Comparison of ENCODE assay signal across 17 cellular contexts in the genomic region with DNA sequence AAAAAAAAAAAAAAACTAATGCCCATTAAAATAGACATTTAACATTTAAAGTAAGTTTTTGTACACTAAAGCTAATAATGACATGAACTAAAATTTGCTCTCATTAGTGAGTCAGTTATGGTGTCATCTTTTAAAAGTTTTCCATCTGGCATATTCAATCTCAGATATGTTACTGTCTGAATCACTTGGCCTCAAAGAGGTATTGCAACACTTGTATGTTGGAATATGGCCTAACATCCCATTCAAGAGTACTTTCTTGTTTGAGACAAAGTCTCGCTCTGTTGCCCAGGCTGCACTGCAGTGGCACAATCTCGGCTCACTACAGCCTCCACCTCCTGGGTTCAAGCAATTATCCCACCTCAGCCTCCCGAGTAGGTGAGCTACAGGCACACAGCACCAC.
DNase-seq lines count a peak whose midpoint lies in the region; ATAC-seq, FAIRE-seq and TF ChIP-seq lines count a peak whose summit lies in the region.
"Had no signal": no experiment of that assay in that cellular context is flagged by ENCODE, and none has a peak within 500 bp of the region (broad histone marks: within the 10 kb centered on the region; RNA-seq: fewer than 3 reads in every experiment).

No MANE protein-coding gene starts in this region.

- no peaks in the 10 kb centered on the region for H3K36me3 ChIP-seq in astrocyte (ENCODE audit: insufficient read depth, low read length)
- H3K36me3 ChIP-seq: brain microvascular endothelial cell, thyroid gland had no signal

- no peaks in the 10 kb centered on the region for H3K9me3 ChIP-seq in astrocyte (ENCODE audit: insufficient read depth, low read depth, low read length)
- H3K9me3 ChIP-seq: mucosa of descending colon, thyroid gland had no signal

- H3K9me3 Mint-ChIP-seq in astrocyte (ENCODE audit: unreplicated experiment), result no peaks in the 10 kb centered on the region
- H3K9me3 Mint-ChIP-seq: CD4-positive, CD25-positive, alpha-beta regulatory T cell had no signal

- H3K4me3 Mint-ChIP-seq in astrocyte (ENCODE audit: unreplicated experiment), result no peak overlapping the region
- H3K4me3 Mint-ChIP-seq: CD4-positive, CD25-positive, alpha-beta regulatory T cell; T-helper 17 cell had no signal

- peak; percentile 68 for DNase-seq in HS-5 (ENCODE audit: low read depth)
- peak; percentile 32 for DNase-seq in astrocyte (ENCODE audit: low read depth)
- peak; percentile 23 to 43 for DNase-seq in foreskin keratinocyte
- peak; percentile 67 for DNase-seq in stromal cell of bone marrow (ENCODE audit: low read depth)
- DNase-seq in mucosa of gallbladder (ENCODE audit: low spot score), result no peak
- DNase-seq: activated CD4-positive, alpha-beta T cell treated with anti-CD3 and anti-CD28 coated beads for 1 hour; activated naive CD4-positive, alpha-beta T cell treated with Interleukin-2 at 50 U/mL for 16 hours; brain microvascular endothelial cell; CD4-positive, CD25-positive, alpha-beta regulatory T cell; DND-41; mucosa of descending colon; NCI-H2107; small intestine; T-helper 17 cell; thyroid gland had no signal

- no peak overlapping the region for H3K4me2 ChIP-seq in astrocyte (ENCODE audit: low read length)

- H4K20me1 ChIP-seq in astrocyte (ENCODE audit: insufficient read depth, low read length), result no peaks in the 10 kb centered on the region

- peaks cover 4% of the 10 kb centered on the region for H3K27me3 Mint-ChIP-seq in astrocyte (ENCODE audit: low read depth, unreplicated experiment)

- TF ChIP-seq CTCF in astrocyte (IDR thresholded peaks at IDR 0.05; ENCODE audit: insufficient read depth, low read depth, low read length), result no peak
- no peak for TF ChIP-seq CTCF in foreskin keratinocyte (conservative IDR thresholded peaks at IDR 0.05)

- H2AFZ ChIP-seq in astrocyte (ENCODE audit: low read depth, low read length), result no peak overlapping the region

- H3K36me3 Mint-ChIP-seq in astrocyte (ENCODE audit: low read depth, unreplicated experiment), result no peaks in the 10 kb centered on the region
- H3K36me3 Mint-ChIP-seq: CD4-positive, CD25-positive, alpha-beta regulatory T cell had no signal

- no peak overlapping the region for H3K4me3 ChIP-seq in astrocyte (ENCODE audit: insufficient read depth, low read depth, low read length)
- H3K4me3 ChIP-seq: mucosa of descending colon, thyroid gland had no signal

- H3K4me1 ChIP-seq in astrocyte (ENCODE audit: insufficient read depth, low read length), result no peaks in the 10 kb centered on the region
- H3K4me1 ChIP-seq in foreskin keratinocyte, result no peaks in the 10 kb centered on the region
- H3K4me1 ChIP-seq: thyroid gland had no signal

- no peaks in the 10 kb centered on the region for H3K27me3 ChIP-seq in astrocyte (ENCODE audit: insufficient read depth, low read length)
- H3K27me3 ChIP-seq in foreskin keratinocyte, result peaks cover 3% of the 10 kb centered on the region
- H3K27me3 ChIP-seq: brain microvascular endothelial cell, thyroid gland had no signal

- no peak for FAIRE-seq in astrocyte (lab: Jason Lieb, UNC)
- FAIRE-seq: small intestine had no signal

- no peak overlapping the region for H3K9ac ChIP-seq in astrocyte (ENCODE audit: low read length)

- H3K79me2 ChIP-seq in astrocyte (ENCODE audit: insufficient read depth, low read length), result no peaks in the 10 kb centered on the region

- no peak overlapping the region for H3K27ac Mint-ChIP-seq in astrocyte (ENCODE audit: unreplicated experiment)
- H3K27ac Mint-ChIP-seq: CD4-positive, CD25-positive, alpha-beta regulatory T cell; T-helper 17 cell had no signal

- H3K27ac ChIP-seq in astrocyte (ENCODE audit: low read depth, low read length), result no peak overlapping the region
- H3K27ac ChIP-seq in foreskin keratinocyte, result no peak overlapping the region
- H3K27ac ChIP-seq: brain microvascular endothelial cell, thyroid gland had no signal

- H3K4me1 Mint-ChIP-seq in astrocyte (ENCODE audit: low read depth, unreplicated experiment), result no peaks in the 10 kb centered on the region
- H3K4me1 Mint-ChIP-seq: CD4-positive, CD25-positive, alpha-beta regulatory T cell; T-helper 17 cell had no signal

- ATAC-seq in foreskin keratinocyte (peak; percentile 27), GM21619 (IDR thresholded peaks at IDR 0.05; ENCODE audit: unreplicated experiment) (no peak), HG03108 (IDR thresholded peaks at IDR 0.05; ENCODE audit: unreplicated experiment) (no peak)
- ATAC-seq: mucosa of descending colon, T-helper 17 cell had no signal
